Comparison of ENCODE assay signal across 7 cellular contexts in the genomic region with DNA sequence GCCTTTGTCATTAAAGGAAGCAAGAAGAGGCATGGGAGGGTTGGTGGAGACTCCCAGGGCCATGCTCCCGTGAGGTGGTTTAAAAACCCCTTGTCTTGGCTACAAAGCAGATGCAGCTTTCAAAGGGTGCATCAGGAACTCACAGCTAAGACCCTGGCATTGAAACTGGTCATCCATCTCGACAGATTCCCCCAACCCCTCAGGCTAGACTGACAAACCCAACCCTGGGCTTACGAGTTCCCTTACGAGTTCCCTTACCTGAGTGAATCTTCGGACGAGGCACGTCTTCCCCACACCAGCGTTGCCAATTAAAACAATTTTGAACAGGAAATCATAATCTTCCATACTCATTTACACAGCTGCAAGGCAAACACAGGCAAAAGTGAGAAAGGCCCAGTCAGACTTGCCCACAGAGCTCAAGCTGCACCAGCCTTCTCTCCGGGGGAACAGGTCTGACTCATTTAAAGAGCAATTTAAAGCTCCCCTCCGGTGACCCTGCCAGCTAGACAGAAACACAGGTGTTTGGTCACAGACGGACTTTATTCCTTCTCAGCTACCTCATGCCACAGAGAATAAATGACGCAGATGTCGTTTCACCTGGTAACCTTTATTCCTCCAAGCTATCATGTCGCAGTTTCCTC.
DNase-seq lines count a peak whose midpoint lies in the region; TF ChIP-seq lines count a peak whose summit lies in the region.

No MANE protein-coding gene starts in this region.

- H3K27ac ChIP-seq in HEK293 (ENCODE audit: extremely low read depth, low read depth, low read length), result no peak overlapping the region
- H3K27ac ChIP-seq in esophagus squamous epithelium, result peak overlapping the region; percentile 36 to 71 (median 52)

- POLR2A ChIA-PET in HEK293 (lab: Yijun Ruan, JAX), result interaction anchor here (0.6 to 0.8 kb wide), 2 partner anchors 54 to 86 kb away, joined by 3 read pairs; no protein-coding TSS in a partner anchor

- CTCF ChIA-PET in HEK293 (lab: Yijun Ruan, JAX), result no interaction called here

- intact Hi-C loops in esophagus squamous epithelium (cut with DNase I), result no loop called here

- no peaks in the 10 kb centered on the region for H3K27me3 ChIP-seq in esophagus squamous epithelium

- no peak overlapping the region for H3K4me3 ChIP-seq in HEK293 (ENCODE audit: low read depth, low read length)
- H3K4me3 ChIP-seq in esophagus squamous epithelium, result peak overlapping the region in 1 of 4 donors; percentile 34

- DNase-seq in NCI-H1417 (lab: John Stamatoyannopoulos, UW) (peak in 2 of 3 experiments; percentile 90 to 98), esophagus squamous epithelium (lab: John Stamatoyannopoulos, UW) (no peak), MV-4-11 (lab: John Stamatoyannopoulos, UW) (no peak), medulla oblongata (ENCODE audit: extremely low spot score) (no peak), erythroblast (lab: John Stamatoyannopoulos, UW) (no peak)

- TF ChIP-seq POLR2A in GM18951 (IDR thresholded peaks at IDR 0.05; ENCODE audit: extremely low read depth, insufficient read depth, insufficient read length) (peak; percentile 29), esophagus squamous epithelium (IDR thresholded peaks at IDR 0.05) (peak in 1 of 4 donors; percentile 37), erythroblast (IDR thresholded peaks at IDR 0.05; ENCODE audit: low read length) (no peak)

- H3K36me3 ChIP-seq in HEK293 (ENCODE audit: control insufficient read depth in 2 of 2, insufficient read depth in 1 of 2, low read length in 2 of 2) (no peaks in the 10 kb centered on the region), esophagus squamous epithelium (peaks cover 0 to 11% (median 0%) of the 10 kb centered on the region in 3 donors)

- 42 to 45% methylated on average over 14 of the region's 14 CpGs for WGBS in esophagus squamous epithelium, 2 donors

- no peak for TF ChIP-seq CTCF in HEK293 (tag by site-specific recombination; IDR thresholded peaks at IDR 0.05)
- no peak for TF ChIP-seq CTCF in esophagus squamous epithelium (IDR thresholded peaks at IDR 0.05)

- H3K9me3 ChIP-seq in HEK293 (ENCODE audit: control insufficient read depth, insufficient read depth, low read depth, low read length) (no peaks in the 10 kb centered on the region), esophagus squamous epithelium (no peaks in the 10 kb centered on the region)

- H3K4me1 ChIP-seq in HEK293 (ENCODE audit: control insufficient read depth, insufficient read depth, low read length), result peaks cover 13% of the 10 kb centered on the region
- H3K4me1 ChIP-seq in esophagus squamous epithelium, result peaks cover 0 to 68% (median 21%) of the 10 kb centered on the region in 3 donors

- in situ Hi-C loops in GM18951 (cut with MboI; ENCODE audit: low sequenced_read_pairs, unreplicated experiment), result no loop called here

TF ChIP-seq in HEK293, 187 proteins besides CTCF, POLR2A, EP300 and RAD21:
- TF ChIP-seq GLIS1 (tag by site-specific recombination; IDR thresholded peaks at IDR 0.05) (peak; percentile 49; the same call in 1 of the 2 replicates), ZIC2 (tag by site-specific recombination; IDR thresholded peaks at IDR 0.05) (0 out of 2 replicates have a peak, but pooled peaks have one; percentile 20), ZEB2 (tag by site-specific recombination; IDR thresholded peaks at IDR 0.05) (no peak)

Comparison
In these comparisons a context has a peak if more than half of its experiments do, and no peak if none do; other contexts are left out.
1. DNase-seq: peak in NCI-H1417 (2 of 3); none in esophagus squamous epithelium (single experiment), MV-4-11 (single experiment), medulla oblongata (single experiment) and erythroblast (0 of 2).